Comparison of ENCODE assay signal across 1 cellular context in the genomic region with DNA sequence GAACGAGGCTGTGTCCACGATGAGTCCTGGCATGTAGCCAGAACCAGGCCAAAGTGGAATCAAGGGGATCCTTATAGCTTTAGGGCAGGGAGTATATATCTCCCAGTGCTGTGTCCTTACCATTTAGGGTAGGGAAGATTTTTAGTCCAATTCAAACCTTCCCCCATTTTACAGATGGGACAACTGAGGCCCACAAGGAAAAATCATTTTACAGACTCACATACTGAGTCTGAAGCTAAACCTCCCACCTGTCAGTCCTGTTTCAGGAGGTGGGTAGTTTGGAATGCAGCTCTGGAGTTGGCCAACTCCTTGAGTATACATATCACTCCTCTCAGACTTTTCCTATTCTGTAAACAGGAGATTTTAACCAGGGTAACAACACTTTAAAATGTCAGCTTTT.
TF ChIP-seq lines count a peak whose summit lies in the region.

No MANE protein-coding gene starts in this region.

TF ChIP-seq in HepG2, 621 proteins besides CTCF, POLR2A, EP300 and RAD21:
- TF ChIP-seq U2AF1 (optimal IDR thresholded peaks at IDR 0.05; ENCODE audit: low read depth, low read length): no peak
- peak; percentile 83 for TF ChIP-seq ZNF629 (CRISPR knock-in tag; conservative IDR thresholded peaks at IDR 0.05)
